Comparison of ENCODE assay signal across 11 cellular contexts in the genomic region with DNA sequence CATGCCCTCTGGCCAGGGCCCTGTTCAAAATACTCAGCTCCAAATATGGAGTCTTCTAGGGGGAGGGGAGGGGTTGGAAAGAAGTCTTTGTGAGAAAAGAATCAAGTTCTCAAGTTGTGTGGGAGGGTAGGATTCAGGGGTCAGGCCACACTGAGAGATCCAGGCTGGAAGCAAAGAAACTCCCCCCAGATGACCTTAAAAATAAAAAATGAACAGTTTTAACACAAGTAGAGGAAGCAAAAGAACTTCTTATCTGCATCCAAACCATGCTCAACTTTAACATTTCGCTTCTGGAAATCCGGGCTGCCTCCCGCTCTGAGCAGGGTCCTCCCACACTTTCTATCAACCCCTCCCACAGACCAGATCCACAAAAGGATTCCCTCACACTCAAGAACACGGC. TPM values are rescaled to one million over a fixed set of nuclear protein-coding genes. Genes with fewer than 3 reads are reported as not detected.
DNase-seq lines count a peak whose midpoint lies in the region; ATAC-seq and TF ChIP-seq lines count a peak whose summit lies in the region.
"Had no signal": no experiment of that assay in that cellular context is flagged by ENCODE, and none has a peak within 500 bp of the region (broad histone marks: within the 10 kb centered on the region; RNA-seq: fewer than 3 reads in every experiment).

No MANE protein-coding gene starts in this region.

- peaks cover 68% of the 10 kb centered on the region for H3K4me1 Mint-ChIP-seq in brain

- 6 to 18% (median 11%) methylated on average over 4 of the region's 4 CpGs for WGBS in spleen, 5 donors

- no peak for TF ChIP-seq POLR2A in spleen (IDR thresholded peaks at IDR 0.05)

- peak overlapping the region in 5 of 8 donors; percentile 34 to 70 (median 63) for H3K27ac ChIP-seq in spleen

- peaks cover 7 to 78% (median 43%) of the 10 kb centered on the region in 6 donors for H3K4me1 ChIP-seq in spleen

- POLR2A ChIA-PET in HEK293T (lab: Yijun Ruan, JAX), result interaction anchor here (0.8 kb wide), 1 partner anchor 32 kb away, joined by 3 read pairs; no protein-coding TSS in a partner anchor

- H3K36me3 Mint-ChIP-seq in brain, result no peaks in the 10 kb centered on the region

- intact Hi-C loops in spleen (cut with DNase I; ENCODE audit: low total_unique reads), result loop anchor here (10.0 kb wide), 1 partner anchor 54 kb away; no protein-coding TSS in a partner anchor

- TF ChIP-seq CTCF in brain (conservative IDR thresholded peaks at IDR 0.05) (no peak), spleen (IDR thresholded peaks at IDR 0.05 in 8 of 11, conservative IDR thresholded peaks at IDR 0.05 in 3 of 11) (no peak)

- peak overlapping the region; percentile 42 to 95 (median 89) for H3K27ac Mint-ChIP-seq in brain
- H3K27ac Mint-ChIP-seq: T-helper 2 cell treated with Interferon-gamma antibody and Interleukin-4, amounts not matched to agents 5 μg/mL and 100 μg/mL, for 36 hours had no signal

- peaks cover 0 to 3% (median 0%) of the 10 kb centered on the region in 5 experiments for H3K9me3 Mint-ChIP-seq in brain
- H3K9me3 Mint-ChIP-seq: T-helper 2 cell treated with Interferon-gamma antibody and Interleukin-4, amounts not matched to agents 5 μg/mL and 100 μg/mL, for 36 hours had no signal

- peak overlapping the region; percentile 1 to 79 (median 76) for H3K4me3 Mint-ChIP-seq in brain
- H3K4me3 Mint-ChIP-seq: T-helper 2 cell treated with Interferon-gamma antibody and Interleukin-4, amounts not matched to agents 5 μg/mL and 100 μg/mL, for 36 hours had no signal

- H3K27me3 Mint-ChIP-seq in brain, result no peaks in the 10 kb centered on the region

- H3K4me3 ChIP-seq in spleen, result no peak overlapping the region

- no peaks in the 10 kb centered on the region for H3K36me3 ChIP-seq in spleen

- no peak for ATAC-seq in HG03469 (IDR thresholded peaks at IDR 0.05; ENCODE audit: unreplicated experiment)

- DNase-seq in HEK293T (ENCODE audit: extremely low spot score) (peak; percentile 22), iPS-NIHi11 (ENCODE audit: low spot score) (peak; percentile 42), spleen (no peak), NCI-H146 treated with DMSO at 0.1 percent for 48 hours (lab: John Stamatoyannopoulos, UW; ENCODE audit: unreplicated experiment) (no peak), GM03348 (ENCODE audit: low spot score) (no peak), NCI-H1105 treated with DMSO at 0.1 percent for 48 hours (lab: John Stamatoyannopoulos, UW) (no peak)
- DNase-seq: activated gamma-delta T cell treated with Interleukin-2 at 50 U/mL for 16 hours, NCI-H2029 had no signal

- CTCF ChIA-PET in HEK293T (lab: Yijun Ruan, JAX), result interaction anchor here (0.8 to 1.0 kb wide), 2 partner anchors 19 to 20 kb away, joined by 3 read pairs; no protein-coding TSS in a partner anchor

- H3K9me3 ChIP-seq in spleen, result no peaks in the 10 kb centered on the region

- H3K27me3 ChIP-seq in spleen (replicated peaks in 1 of 7), result no peaks in the 10 kb centered on the region

TF ChIP-seq in HEK293T, 16 proteins besides CTCF, POLR2A, EP300 and RAD21:
- no peak for TF ChIP-seq BHLHE40 (IDR thresholded peaks at IDR 0.05; ENCODE audit: borderline replicate concordance)
- TF ChIP-seq LEF1 (IDR thresholded peaks at IDR 0.05; ENCODE audit: borderline replicate concordance), result no peak
- no peak for TF ChIP-seq NFRKB (IDR thresholded peaks at IDR 0.05)
- TF ChIP-seq ARNT (IDR thresholded peaks at IDR 0.05), result no peak
- TF ChIP-seq FOXM1 (IDR thresholded peaks at IDR 0.05; ENCODE audit: borderline replicate concordance), result no peak
- no peak for TF ChIP-seq FOXK2 (IDR thresholded peaks at IDR 0.05)

RNA-seq across cellular contexts. Expression of gene CYTH3, which starts 44.1 kb away (rescaled TPM):
- 18.4 TPM for polyA plus RNA-seq in brain (ENCODE audit: insufficient read depth, low read depth, low replicate concordance)
- 10 to 100 TPM in 6 of 7 donors, 1 to 10 TPM in 1; 9.6 to 28.1 (median 21.0) TPM for total RNA-seq in spleen
- 1 to 10 TPM; 2.5 to 4.8 (median 3.5) TPM for polyA plus RNA-seq in spleen

Comparison
In these comparisons a context has a peak if more than half of its experiments do, and no peak if none do; other contexts are left out.
1. DNase-seq: peak in HEK293T (single experiment) and iPS-NIHi11 (single experiment); none in spleen (single experiment), NCI-H146 treated with DMSO at 0.1 percent for 48 hours (single experiment), GM03348 (single experiment) and NCI-H1105 treated with DMSO at 0.1 percent for 48 hours (single experiment).